In the genomic region with DNA sequence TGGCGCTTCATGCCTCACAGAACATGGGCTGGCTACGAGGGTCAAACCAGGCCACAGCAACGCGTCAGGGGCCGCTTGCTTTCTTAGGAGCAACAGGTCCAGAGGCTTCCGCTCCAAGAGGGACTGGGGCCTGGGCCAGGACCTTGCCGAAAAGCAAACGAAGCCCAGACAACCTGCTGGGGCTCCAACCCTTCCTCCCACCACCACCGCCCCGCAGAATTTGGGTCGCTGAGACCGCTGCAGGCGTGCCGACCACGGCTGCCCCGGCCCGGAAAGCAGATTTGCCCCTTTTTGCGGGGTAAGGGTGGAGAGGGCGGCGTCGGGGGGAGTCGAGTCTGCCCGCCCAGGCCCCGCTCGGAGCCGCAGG, we compare ENCODE assay signal across 8 cellular contexts. TPM values are rescaled to one million over a fixed set of nuclear protein-coding genes. Genes with fewer than 3 reads are reported as not detected.
A peak's percentile ranks its signal among the peaks of the same experiment; 100 is the strongest.
DNase-seq lines count a peak whose midpoint lies in the region; ATAC-seq and TF ChIP-seq lines count a peak whose summit lies in the region.

No MANE protein-coding gene starts in this region.

- peaks cover 0 to 38% (median 12%) of the 10 kb centered on the region in 3 donors for H3K4me1 ChIP-seq in gastroesophageal sphincter
- H3K4me1 ChIP-seq in prostate gland (replicated peaks), result peaks cover 4% of the 10 kb centered on the region

- ATAC-seq in HG02588 (IDR thresholded peaks at IDR 0.05; ENCODE audit: unreplicated experiment) (peak; percentile 2), gastroesophageal sphincter (no peak)

- peak; percentile 48 for DNase-seq in GM06990 (ENCODE audit: extremely low read depth, insufficient read length)
- peak; percentile 64 for DNase-seq in WERI-Rb-1
- no peak for DNase-seq in prostate gland (ENCODE audit: low spot score)
- DNase-seq in anterior cingulate cortex (lab: John Stamatoyannopoulos, UW), result no peak
- no peak for DNase-seq in NCI-H2196 (lab: John Stamatoyannopoulos, UW; ENCODE audit: unreplicated experiment)
- DNase-seq in NCI-H1417 treated with DMSO at 0.1 percent for 48 hours (lab: John Stamatoyannopoulos, UW), result no peak

- no peaks in the 10 kb centered on the region for H3K36me3 ChIP-seq in GM06990 (ENCODE audit: control insufficient read depth, insufficient read depth, low read length)
- H3K36me3 ChIP-seq in WERI-Rb-1, result no peaks in the 10 kb centered on the region; the same call in 1 of the 2 replicates
- no peaks in the 10 kb centered on the region for H3K36me3 ChIP-seq in gastroesophageal sphincter
- no peaks in the 10 kb centered on the region for H3K36me3 ChIP-seq in prostate gland

- H3K4me3 ChIP-seq in GM06990 (replicated peaks; ENCODE audit: low read depth, low read length) (peak overlapping the region; percentile 82), WERI-Rb-1 (ENCODE audit: low read depth, low read length) (peak overlapping the region; percentile 90), gastroesophageal sphincter (peak overlapping the region; percentile 37 to 66), prostate gland (peak overlapping the region; percentile 60 to 69)

- peak overlapping the region; percentile 88 for H3K27ac ChIP-seq in WERI-Rb-1
- peak overlapping the region in 3 of 4 donors; percentile 68 to 77 (median 76) for H3K27ac ChIP-seq in gastroesophageal sphincter
- peak overlapping the region; percentile 63 to 67 for H3K27ac ChIP-seq in prostate gland

- intact Hi-C loops in prostate gland (cut with DNase I), result no loop called here

- TF ChIP-seq CTCF in GM06990 (IDR thresholded peaks at IDR 0.05; ENCODE audit: insufficient read depth, low read length, poor library complexity, severe bottlenecking) (no peak), WERI-Rb-1 (IDR thresholded peaks at IDR 0.05; ENCODE audit: low read depth, low read length) (no peak), gastroesophageal sphincter (IDR thresholded peaks at IDR 0.05) (no peak), prostate gland (IDR thresholded peaks at IDR 0.05) (no peak)

- no peak for TF ChIP-seq EP300 in gastroesophageal sphincter (IDR thresholded peaks at IDR 0.05)

- no peaks in the 10 kb centered on the region for H3K9me3 ChIP-seq in WERI-Rb-1 (ENCODE audit: severe bottlenecking)
- H3K9me3 ChIP-seq in gastroesophageal sphincter, result peaks cover 0 to 19% (median 0%) of the 10 kb centered on the region in 3 donors
- no peaks in the 10 kb centered on the region for H3K9me3 ChIP-seq in prostate gland

- TF ChIP-seq POLR2A in gastroesophageal sphincter (IDR thresholded peaks at IDR 0.05), result no peak
- TF ChIP-seq POLR2A in prostate gland (IDR thresholded peaks at IDR 0.05), result no peak

- H3K27me3 ChIP-seq in GM06990 (replicated peaks; ENCODE audit: control insufficient read depth, insufficient read depth, low read length) (no peaks in the 10 kb centered on the region), WERI-Rb-1 (ENCODE audit: insufficient read depth, low read depth, severe bottlenecking) (no peaks in the 10 kb centered on the region), gastroesophageal sphincter (peaks cover 40% of the 10 kb centered on the region), prostate gland (replicated peaks; ENCODE audit: insufficient read depth) (no peaks in the 10 kb centered on the region)

- WGBS in gastroesophageal sphincter (ENCODE audit: low coverage in 1 of 2), 2 donors, result 41 to 67% methylated on average over 1 to 8 of the region's 26 CpGs
- WGBS in prostate gland, result 8% methylated on average over 26 of the region's 26 CpGs

RNA-seq across cellular contexts. Expression of gene GRIN1, which starts 9.9 kb away (rescaled TPM):
- total RNA-seq in gastroesophageal sphincter (under 1 TPM in 2 of 4 donors, not detected in 2; 0.08 to 0.13 TPM), prostate gland (1 to 10 TPM in 1 of 2 donors, under 1 TPM in 1; 0.59 to 1.8 TPM)

RNA-seq across cellular contexts. Expression of gene DPP7, which starts 14.5 kb away (rescaled TPM):
- total RNA-seq in gastroesophageal sphincter, result 100 to 1,000 TPM in 3 of 4 donors, 10 to 100 TPM in 1; 74.5 to 124 (median 111) TPM
- 100 to 1,000 TPM; 147 to 235 TPM for total RNA-seq in prostate gland

RNA-seq across cellular contexts. Expression of gene LRRC26, which starts 40.8 kb away (rescaled TPM):
- total RNA-seq in gastroesophageal sphincter (1 to 10 TPM in 1 of 4 donors, not detected in 3; 7.7 TPM), prostate gland (100 to 1,000 TPM; 183 to 582 TPM)

RNA-seq across cellular contexts. Expression of gene MAN1B1, which starts 42.3 kb away (rescaled TPM):
- total RNA-seq in gastroesophageal sphincter, result 10 to 100 TPM; 26.1 to 30.2 (median 29.3) TPM
- total RNA-seq in prostate gland, result 100 to 1,000 TPM in 1 of 2 donors, 10 to 100 TPM in 1; 67.4 to 107 TPM

RNA-seq across cellular contexts. Expression of gene TMEM210, which starts 42.8 kb away (rescaled TPM):
- total RNA-seq in gastroesophageal sphincter (not detected), prostate gland (1 to 10 TPM in 1 of 2 donors, not detected in 1; 3.1 TPM)

Comparison
In these comparisons a context has a peak if more than half of its experiments do, and no peak if none do; other contexts are left out.
1. DNase-seq: peak in GM06990 (single experiment) and WERI-Rb-1 (single experiment); none in prostate gland (single experiment), anterior cingulate cortex (0 of 58), NCI-H2196 (single experiment) and NCI-H1417 treated with DMSO at 0.1 percent for 48 hours (single experiment).
2. RNA of gene LRRC26, which starts 40.8 kb away (total RNA-seq): 183 to 582 TPM in prostate gland; 7.7 TPM in gastroesophageal sphincter; every median in the first group is over 10 times any median in the second.
3. Peak in every context shown above with its lines, with median percentiles within 50 percentile points of each other: H3K4me3 ChIP-seq and H3K27ac ChIP-seq.